ENCODE assay signal across 1 cellular context in the genomic region with DNA sequence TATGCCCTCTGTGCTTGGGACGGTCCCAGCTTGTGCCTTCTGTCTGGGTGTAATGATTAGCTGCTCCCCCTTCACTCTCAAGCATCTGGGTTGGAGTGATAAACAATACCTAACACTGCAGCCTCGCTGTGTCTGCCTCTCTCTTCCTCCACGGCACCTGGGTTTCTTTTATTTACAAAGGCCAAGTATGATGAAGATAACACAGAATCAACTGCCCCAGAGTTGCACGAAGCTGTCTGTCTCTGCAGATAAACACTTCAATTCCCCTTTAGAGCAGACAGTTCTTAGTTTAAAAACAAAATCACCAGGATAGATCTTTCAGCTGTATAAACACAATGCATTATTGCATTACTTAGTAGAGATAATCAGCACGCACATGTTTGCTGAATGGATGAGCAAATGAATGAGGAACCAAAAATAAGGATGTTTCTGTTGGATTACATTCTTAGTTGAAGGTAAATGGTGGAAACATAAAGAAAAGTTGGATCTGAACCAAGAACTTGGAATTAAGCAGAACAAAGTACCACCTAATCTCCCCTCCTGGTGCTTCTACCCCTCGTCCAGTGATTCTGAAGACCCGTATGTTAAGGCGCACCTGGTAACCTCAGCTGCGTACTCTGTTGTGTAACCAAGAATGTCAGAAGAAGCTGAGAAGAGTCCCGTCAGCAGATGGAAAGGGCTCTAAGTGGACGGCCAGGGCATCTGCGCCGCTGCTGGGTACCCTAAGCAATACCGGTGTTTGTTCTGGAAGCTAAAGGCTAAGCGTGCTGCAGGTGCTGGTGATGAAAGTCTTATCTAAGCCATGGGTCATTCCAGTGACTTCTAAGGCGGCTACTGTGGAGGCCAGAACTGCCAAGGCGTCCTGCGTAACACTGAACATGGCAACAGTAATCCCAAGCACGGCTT.
A peak's percentile ranks its signal among the peaks of the same experiment; 100 is the strongest.
TF ChIP-seq lines count a peak whose summit lies in the region.

No MANE protein-coding gene starts in this region.

TF ChIP-seq in K562, 482 proteins besides CTCF, POLR2A, EP300 and RAD21 (continued from another document and continues in another):
- TF ChIP-seq, protein P1, sequence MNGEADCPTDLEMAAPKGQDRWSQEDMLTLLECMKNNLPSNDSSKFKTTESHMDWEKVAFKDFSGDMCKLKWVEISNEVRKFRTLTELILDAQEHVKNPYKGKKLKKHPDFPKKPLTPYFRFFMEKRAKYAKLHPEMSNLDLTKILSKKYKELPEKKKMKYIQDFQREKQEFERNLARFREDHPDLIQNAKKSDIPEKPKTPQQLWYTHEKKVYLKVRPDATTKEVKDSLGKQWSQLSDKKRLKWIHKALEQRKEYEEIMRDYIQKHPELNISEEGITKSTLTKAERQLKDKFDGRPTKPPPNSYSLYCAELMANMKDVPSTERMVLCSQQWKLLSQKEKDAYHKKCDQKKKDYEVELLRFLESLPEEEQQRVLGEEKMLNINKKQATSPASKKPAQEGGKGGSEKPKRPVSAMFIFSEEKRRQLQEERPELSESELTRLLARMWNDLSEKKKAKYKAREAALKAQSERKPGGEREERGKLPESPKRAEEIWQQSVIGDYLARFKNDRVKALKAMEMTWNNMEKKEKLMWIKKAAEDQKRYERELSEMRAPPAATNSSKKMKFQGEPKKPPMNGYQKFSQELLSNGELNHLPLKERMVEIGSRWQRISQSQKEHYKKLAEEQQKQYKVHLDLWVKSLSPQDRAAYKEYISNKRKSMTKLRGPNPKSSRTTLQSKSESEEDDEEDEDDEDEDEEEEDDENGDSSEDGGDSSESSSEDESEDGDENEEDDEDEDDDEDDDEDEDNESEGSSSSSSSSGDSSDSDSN (IDR thresholded peaks at IDR 0.05; ENCODE audit: borderline replicate concordance in 1 of 2, low read depth in 2 of 2, low read length in 2 of 2): no peak
- no peak for TF ChIP-seq RBM34 (IDR thresholded peaks at IDR 0.05; ENCODE audit: borderline replicate concordance, insufficient read depth, low read length)
- no peak for TF ChIP-seq ATF6 (CRISPR knock-in tag; IDR thresholded peaks at IDR 0.05)
- TF ChIP-seq CXXC5 (CRISPR knock-in tag; IDR thresholded peaks at IDR 0.05): peak; percentile 99
- TF ChIP-seq CBFA2T3 (IDR thresholded peaks at IDR 0.05): peak; percentile 100
- TF ChIP-seq JUND (IDR thresholded peaks at IDR 0.05; ENCODE audit: borderline replicate concordance, low read depth, low read length): peak; percentile 50; the same call in 1 of the 2 replicates
- TF ChIP-seq JUND (tag; IDR thresholded peaks at IDR 0.05; ENCODE audit: borderline replicate concordance, low read depth, low read length): no peak; the same call in 2 of the 3 replicates
- TF ChIP-seq CREB3L1 (IDR thresholded peaks at IDR 0.05; ENCODE audit: borderline replicate concordance, low read depth): no peak
- TF ChIP-seq ILK (tag; IDR thresholded peaks at IDR 0.05; ENCODE audit: borderline replicate concordance, low read depth): peak; percentile 82; the same call in 1 of the 2 replicates
- TF ChIP-seq, protein P2, sequence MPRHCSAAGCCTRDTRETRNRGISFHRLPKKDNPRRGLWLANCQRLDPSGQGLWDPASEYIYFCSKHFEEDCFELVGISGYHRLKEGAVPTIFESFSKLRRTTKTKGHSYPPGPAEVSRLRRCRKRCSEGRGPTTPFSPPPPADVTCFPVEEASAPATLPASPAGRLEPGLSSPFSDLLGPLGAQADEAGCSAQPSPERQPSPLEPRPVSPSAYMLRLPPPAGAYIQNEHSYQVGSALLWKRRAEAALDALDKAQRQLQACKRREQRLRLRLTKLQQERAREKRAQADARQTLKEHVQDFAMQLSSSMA (CRISPR knock-in tag; IDR thresholded peaks at IDR 0.05): no peak
- TF ChIP-seq ZNF263 (CRISPR knock-in tag; IDR thresholded peaks at IDR 0.05; ENCODE audit: borderline replicate concordance): no peak
- TF ChIP-seq PCBP2 (IDR thresholded peaks at IDR 0.05; ENCODE audit: low read depth, low read length, poor library complexity, severe bottlenecking): no peak
- no peak for TF ChIP-seq RBM17 (IDR thresholded peaks at IDR 0.05; ENCODE audit: borderline replicate concordance, low read depth, low read length)
- TF ChIP-seq SIN3B (IDR thresholded peaks at IDR 0.05; ENCODE audit: low read depth): no peak
- TF ChIP-seq ZNF282 (CRISPR knock-in tag; IDR thresholded peaks at IDR 0.05): no peak
- TF ChIP-seq OTX1 (CRISPR knock-in tag; IDR thresholded peaks at IDR 0.05): peak; percentile 84
- TF ChIP-seq MCM2 (IDR thresholded peaks at IDR 0.05; ENCODE audit: low read depth): no peak
- no peak for TF ChIP-seq HNRNPH1 (optimal IDR thresholded peaks at IDR 0.05; ENCODE audit: low read depth, low read length)
- TF ChIP-seq TBL1XR1 (IDR thresholded peaks at IDR 0.05; ENCODE audit: low read length in 2 of 2): peak in 1 of 2 experiments; percentile 98; a peak in 2 of 4 replicates
- peak; percentile 96 for TF ChIP-seq NFATC3 (IDR thresholded peaks at IDR 0.05)
- no peak for TF ChIP-seq EGR1 (conservative IDR thresholded peaks at IDR 0.05)
- TF ChIP-seq ELF1 (tag; IDR thresholded peaks at IDR 0.05): peak; percentile 70
- no peak for TF ChIP-seq MCM5 (IDR thresholded peaks at IDR 0.05; ENCODE audit: low read depth)
- no peak for TF ChIP-seq POLR3A (IDR thresholded peaks at IDR 0.05; ENCODE audit: borderline replicate concordance, extremely low read depth, insufficient read depth, insufficient read length)
- TF ChIP-seq HMGN3 (IDR thresholded peaks at IDR 0.05; ENCODE audit: borderline replicate concordance, extremely low read depth, insufficient read length, low read depth, low read length): peak; percentile 91
- TF ChIP-seq ZNF445 (CRISPR knock-in tag; IDR thresholded peaks at IDR 0.05; ENCODE audit: low read depth): peak; percentile 81
- peak; percentile 55; the same call in 1 of the 2 replicates for TF ChIP-seq IRF9 (tag; IDR thresholded peaks at IDR 0.05)
- no peak for TF ChIP-seq NELFE (IDR thresholded peaks at IDR 0.05; ENCODE audit: insufficient read depth, insufficient read length)
- TF ChIP-seq BRD9 (IDR thresholded peaks at IDR 0.05; ENCODE audit: low read depth, partially characterized antibody): peak; percentile 37
- TF ChIP-seq, protein P3, sequence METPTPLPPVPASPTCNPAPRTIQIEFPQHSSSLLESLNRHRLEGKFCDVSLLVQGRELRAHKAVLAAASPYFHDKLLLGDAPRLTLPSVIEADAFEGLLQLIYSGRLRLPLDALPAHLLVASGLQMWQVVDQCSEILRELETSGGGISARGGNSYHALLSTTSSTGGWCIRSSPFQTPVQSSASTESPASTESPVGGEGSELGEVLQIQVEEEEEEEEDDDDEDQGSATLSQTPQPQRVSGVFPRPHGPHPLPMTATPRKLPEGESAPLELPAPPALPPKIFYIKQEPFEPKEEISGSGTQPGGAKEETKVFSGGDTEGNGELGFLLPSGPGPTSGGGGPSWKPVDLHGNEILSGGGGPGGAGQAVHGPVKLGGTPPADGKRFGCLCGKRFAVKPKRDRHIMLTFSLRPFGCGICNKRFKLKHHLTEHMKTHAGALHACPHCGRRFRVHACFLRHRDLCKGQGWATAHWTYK (CRISPR knock-in tag; IDR thresholded peaks at IDR 0.05): peak; percentile 96
- no peak for TF ChIP-seq TFE3 (CRISPR knock-in tag; IDR thresholded peaks at IDR 0.05)
- peak; percentile 70; the same call in 1 of the 2 replicates for TF ChIP-seq HEY1 (CRISPR knock-in tag; IDR thresholded peaks at IDR 0.05; ENCODE audit: borderline replicate concordance)
- no peak; the same call in 1 of the 2 replicates for TF ChIP-seq PREB (CRISPR knock-in tag; IDR thresholded peaks at IDR 0.05)
- TF ChIP-seq SAFB2 (IDR thresholded peaks at IDR 0.05; ENCODE audit: borderline replicate concordance, low read depth, low read length, severe bottlenecking): no peak
- peak; percentile 66 for TF ChIP-seq E2F8 (IDR thresholded peaks at IDR 0.05; ENCODE audit: low read depth, partially characterized antibody)
- no peak for TF ChIP-seq ZSCAN29 (IDR thresholded peaks at IDR 0.05)
- TF ChIP-seq ZNF197 (CRISPR knock-in tag; IDR thresholded peaks at IDR 0.05; ENCODE audit: low read depth): peak; percentile 98
- TF ChIP-seq KDM1A (IDR thresholded peaks at IDR 0.05): peak; percentile 91 to 92
- no peak for TF ChIP-seq SMAD2 (IDR thresholded peaks at IDR 0.05; ENCODE audit: low read depth, low read length)
- no peak for TF ChIP-seq SIX5 (IDR thresholded peaks at IDR 0.05; ENCODE audit: borderline replicate concordance in 1 of 2, insufficient read depth in 1 of 2, low read depth in 1 of 2, low read length in 2 of 2)
- TF ChIP-seq ZNF57 (CRISPR knock-in tag; IDR thresholded peaks at IDR 0.05): peak; percentile 64; the same call in 1 of the 2 replicates
- peak; percentile 100 for TF ChIP-seq NCOR1 (IDR thresholded peaks at IDR 0.05)
- no peak for TF ChIP-seq SNRNP70 (optimal IDR thresholded peaks at IDR 0.05; ENCODE audit: low read depth, low read length)
- TF ChIP-seq ASH1L (IDR thresholded peaks at IDR 0.05; ENCODE audit: borderline replicate concordance, low read depth, partially characterized antibody): no peak
- no peak for TF ChIP-seq ZNF436 (CRISPR knock-in tag; IDR thresholded peaks at IDR 0.05)
- no peak for TF ChIP-seq U2AF1 (optimal IDR thresholded peaks at IDR 0.05; ENCODE audit: low read depth, low read length)
- peak; percentile 62 for TF ChIP-seq CREM (IDR thresholded peaks at IDR 0.05; ENCODE audit: low read depth)
- no peak for TF ChIP-seq CBX5 (IDR thresholded peaks at IDR 0.05; ENCODE audit: borderline replicate concordance, low read depth)
- TF ChIP-seq ZNF431 (CRISPR knock-in tag; IDR thresholded peaks at IDR 0.05): no peak
